ENCODE assay signal across 1 cellular context in genomic region chr20:49590163-49591017, GRCh38.
TF ChIP-seq lines count a peak whose summit lies in the region.

No MANE protein-coding gene starts in this region.

TF ChIP-seq in HepG2, 621 proteins besides CTCF, POLR2A, EP300 and RAD21 (continued from another document):
- TF ChIP-seq ZZZ3 (CRISPR knock-in tag; IDR thresholded peaks at IDR 0.05; ENCODE audit: borderline replicate concordance), result 0 out of 2 replicates have a peak, but pooled peaks have one; percentile 67
- TF ChIP-seq ZNF609 (CRISPR knock-in tag; IDR thresholded peaks at IDR 0.05; ENCODE audit: borderline replicate concordance), result 0 out of 2 replicates have a peak, but pooled peaks have one; percentile 25
- TF ChIP-seq SP4 (CRISPR knock-in tag; IDR thresholded peaks at IDR 0.05), result no peak
- TF ChIP-seq ZNF24 (IDR thresholded peaks at IDR 0.05), result 0 out of 2 replicates have a peak, but pooled peaks have one; percentile 52
- 0 out of 2 replicates have a peak, but pooled peaks have one; percentile 25 for TF ChIP-seq JUN (CRISPR knock-in tag; IDR thresholded peaks at IDR 0.05)
- no peak for TF ChIP-seq GATAD1 (CRISPR knock-in tag; IDR thresholded peaks at IDR 0.05)
- TF ChIP-seq MZF1 (CRISPR knock-in tag; IDR thresholded peaks at IDR 0.05; ENCODE audit: borderline replicate concordance), result no peak
- no peak for TF ChIP-seq MAX (IDR thresholded peaks at IDR 0.05)
- TF ChIP-seq ELK4 (CRISPR knock-in tag; IDR thresholded peaks at IDR 0.05; ENCODE audit: borderline replicate concordance), result no peak
- 0 out of 2 replicates have a peak, but pooled peaks have one; percentile 45 for TF ChIP-seq ZNF678 (CRISPR knock-in tag; IDR thresholded peaks at IDR 0.05)
- TF ChIP-seq MATR3 (CRISPR knock-in tag; IDR thresholded peaks at IDR 0.05), result no peak
- no peak for TF ChIP-seq NCOR1 (IDR thresholded peaks at IDR 0.05; ENCODE audit: borderline replicate concordance, low read length)
- no peak for TF ChIP-seq ZNF513 (CRISPR knock-in tag; conservative IDR thresholded peaks at IDR 0.05)
- TF ChIP-seq ZKSCAN1 (IDR thresholded peaks at IDR 0.05; ENCODE audit: low read length), result peak; percentile 86
- 0 out of 2 replicates have a peak, but pooled peaks have one; percentile 64 for TF ChIP-seq DMTF1 (CRISPR knock-in tag; IDR thresholded peaks at IDR 0.05)
- TF ChIP-seq ATF4 (CRISPR knock-in tag; IDR thresholded peaks at IDR 0.05), result no peak
- no peak for TF ChIP-seq PRPF4 (IDR thresholded peaks at IDR 0.05; ENCODE audit: low read depth, low read length, poor library complexity, severe bottlenecking)
- TF ChIP-seq ZBTB38 (CRISPR knock-in tag; IDR thresholded peaks at IDR 0.05), result no peak
- no peak for TF ChIP-seq ZNF256 (CRISPR knock-in tag; conservative IDR thresholded peaks at IDR 0.05)
- TF ChIP-seq ZNF672 (CRISPR knock-in tag; IDR thresholded peaks at IDR 0.05), result no peak
- TF ChIP-seq MAFF (IDR thresholded peaks at IDR 0.05; ENCODE audit: low read depth, low read length), result no peak
- no peak for TF ChIP-seq ZNF576 (CRISPR knock-in tag; IDR thresholded peaks at IDR 0.05)
